Comparison of ENCODE assay signal across 1 cellular context in the genomic region with DNA sequence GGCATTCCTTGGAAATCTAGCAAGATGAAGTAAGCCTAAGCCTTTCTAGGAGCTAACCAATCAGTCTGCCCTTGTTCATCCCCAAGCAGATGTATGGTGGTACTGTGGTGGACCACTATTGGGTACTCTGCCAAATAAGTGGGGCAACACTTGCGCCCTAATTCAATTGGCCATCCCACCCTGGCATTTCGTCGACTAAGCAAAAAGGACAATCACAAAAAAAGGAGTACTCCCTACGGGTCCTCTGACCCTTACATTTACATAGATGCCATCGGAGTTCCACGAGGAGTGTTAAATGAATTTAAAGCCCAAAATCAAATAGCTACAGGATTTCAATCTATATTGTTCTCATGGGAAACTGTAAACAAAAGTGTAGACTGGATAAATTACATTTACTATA.
TF ChIP-seq lines count a peak whose summit lies in the region.

No MANE protein-coding gene starts in this region.

TF ChIP-seq in K562, 482 proteins besides CTCF, POLR2A, EP300 and RAD21:
- TF ChIP-seq MAFG (tag; conservative IDR thresholded peaks at IDR 0.05), result peak; percentile 21; the same call in 1 of the 2 replicates
- no peak for TF ChIP-seq FOXJ2 (tag; IDR thresholded peaks at IDR 0.05)
- no peak for TF ChIP-seq EGR1 (conservative IDR thresholded peaks at IDR 0.05)
- no peak for TF ChIP-seq NR4A1 (CRISPR knock-in tag; IDR thresholded peaks at IDR 0.05)
- no peak for TF ChIP-seq NR4A1 (tag; IDR thresholded peaks at IDR 0.05)
- no peak for TF ChIP-seq COPS2 (conservative IDR thresholded peaks at IDR 0.05)
- peak; percentile 66; the same call in 1 of the 2 replicates for TF ChIP-seq ZNF316 (IDR thresholded peaks at IDR 0.05)
- peak; percentile 66 for TF ChIP-seq MAFK (IDR thresholded peaks at IDR 0.05; ENCODE audit: low read length)
- no peak for TF ChIP-seq MCM3 (IDR thresholded peaks at IDR 0.05)
- TF ChIP-seq C11orf30 (IDR thresholded peaks at IDR 0.05; ENCODE audit: low read depth), result peak; percentile 49; the same call in 1 of the 2 replicates
- TF ChIP-seq ZSCAN29 (IDR thresholded peaks at IDR 0.05), result no peak
- TF ChIP-seq, protein P1, sequence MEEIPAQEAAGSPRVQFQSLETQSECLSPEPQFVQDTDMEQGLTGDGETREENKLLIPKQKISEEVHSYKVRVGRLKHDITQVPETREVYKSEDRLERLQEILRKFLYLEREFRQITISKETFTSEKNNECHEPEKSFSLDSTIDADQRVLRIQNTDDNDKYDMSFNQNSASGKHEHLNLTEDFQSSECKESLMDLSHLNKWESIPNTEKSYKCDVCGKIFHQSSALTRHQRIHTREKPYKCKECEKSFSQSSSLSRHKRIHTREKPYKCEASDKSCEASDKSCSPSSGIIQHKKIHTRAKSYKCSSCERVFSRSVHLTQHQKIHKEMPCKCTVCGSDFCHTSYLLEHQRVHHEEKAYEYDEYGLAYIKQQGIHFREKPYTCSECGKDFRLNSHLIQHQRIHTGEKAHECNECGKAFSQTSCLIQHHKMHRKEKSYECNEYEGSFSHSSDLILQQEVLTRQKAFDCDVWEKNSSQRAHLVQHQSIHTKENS (CRISPR knock-in tag; IDR thresholded peaks at IDR 0.05), result no peak
- peak; percentile 66 for TF ChIP-seq MAFF (IDR thresholded peaks at IDR 0.05; ENCODE audit: low read length)
TF ChIP-seq in K562: peak in this region for 5.
